ENCODE assay signal across 1 cellular context in genomic region chr5:163437011-163437308, GRCh38.
TF ChIP-seq lines count a peak whose summit lies in the region.

No MANE protein-coding gene starts in this region.

TF ChIP-seq in K562, 482 proteins besides CTCF, POLR2A, EP300 and RAD21 (continued from another document and continues in another):
- TF ChIP-seq ZNF318 (IDR thresholded peaks at IDR 0.05; ENCODE audit: borderline replicate concordance in 1 of 2, low read depth in 1 of 2): no peak
- TF ChIP-seq HNRNPUL1 (IDR thresholded peaks at IDR 0.05; ENCODE audit: low read length): no peak
- TF ChIP-seq USF2 (CRISPR knock-in tag; IDR thresholded peaks at IDR 0.05): no peak
- TF ChIP-seq NCOA4 (IDR thresholded peaks at IDR 0.05; ENCODE audit: partially characterized antibody): no peak
- TF ChIP-seq NR2C1 (IDR thresholded peaks at IDR 0.05): no peak
- peak; percentile 32; the same call in 1 of the 2 replicates for TF ChIP-seq NR2C1 (tag; IDR thresholded peaks at IDR 0.05)
- no peak for TF ChIP-seq ZNF445 (CRISPR knock-in tag; IDR thresholded peaks at IDR 0.05; ENCODE audit: low read depth)
- TF ChIP-seq ZNF778 (CRISPR knock-in tag; IDR thresholded peaks at IDR 0.05): no peak
- no peak for TF ChIP-seq MNT (conservative IDR thresholded peaks at IDR 0.05)
- TF ChIP-seq SIX5 (IDR thresholded peaks at IDR 0.05; ENCODE audit: borderline replicate concordance in 1 of 2, insufficient read depth in 1 of 2, low read depth in 1 of 2, low read length in 2 of 2): no peak
- peak; percentile 88 for TF ChIP-seq POLR2AphosphoS5 (IDR thresholded peaks at IDR 0.05; ENCODE audit: control insufficient read depth, insufficient read depth, low read depth, low read length)
- no peak for TF ChIP-seq ZBTB17 (CRISPR knock-in tag; IDR thresholded peaks at IDR 0.05)
- no peak for TF ChIP-seq ERF (CRISPR knock-in tag; IDR thresholded peaks at IDR 0.05)
- TF ChIP-seq PCBP2 (IDR thresholded peaks at IDR 0.05; ENCODE audit: low read depth, low read length, poor library complexity, severe bottlenecking): no peak
- TF ChIP-seq MCM3 (IDR thresholded peaks at IDR 0.05): no peak
- no peak for TF ChIP-seq SMC3 (conservative IDR thresholded peaks at IDR 0.05; ENCODE audit: insufficient read depth, low read depth, low read length)
- peak; percentile 65 for TF ChIP-seq NBN (IDR thresholded peaks at IDR 0.05; ENCODE audit: low read depth)
- TF ChIP-seq ZNF408 (CRISPR knock-in tag; IDR thresholded peaks at IDR 0.05; ENCODE audit: low read depth): no peak
- peak; percentile 91 for TF ChIP-seq SUPT5H (IDR thresholded peaks at IDR 0.05)
- no peak for TF ChIP-seq CREB3L1 (IDR thresholded peaks at IDR 0.05; ENCODE audit: borderline replicate concordance, low read depth)
- TF ChIP-seq EP400 (IDR thresholded peaks at IDR 0.05): no peak
- TF ChIP-seq ZNF740 (CRISPR knock-in tag; IDR thresholded peaks at IDR 0.05): no peak
- no peak for TF ChIP-seq ZNF740 (tag; IDR thresholded peaks at IDR 0.05)
- TF ChIP-seq ZNF668 (CRISPR knock-in tag; IDR thresholded peaks at IDR 0.05): peak; percentile 77; the same call in 1 of the 2 replicates
- no peak for TF ChIP-seq ADNP (tag; IDR thresholded peaks at IDR 0.05)
- no peak for TF ChIP-seq HCFC1 (IDR thresholded peaks at IDR 0.05; ENCODE audit: low read depth, low read length)
- TF ChIP-seq HNRNPK (IDR thresholded peaks at IDR 0.05; ENCODE audit: low read depth, low read length, poor library complexity, severe bottlenecking): no peak
- no peak for TF ChIP-seq ETV5 (CRISPR knock-in tag; IDR thresholded peaks at IDR 0.05; ENCODE audit: low read depth)
- TF ChIP-seq MTA2 (IDR thresholded peaks at IDR 0.05; ENCODE audit: low read depth): no peak
- TF ChIP-seq TAF15 (IDR thresholded peaks at IDR 0.05; ENCODE audit: low read depth, low read length): no peak
- TF ChIP-seq, protein P1, sequence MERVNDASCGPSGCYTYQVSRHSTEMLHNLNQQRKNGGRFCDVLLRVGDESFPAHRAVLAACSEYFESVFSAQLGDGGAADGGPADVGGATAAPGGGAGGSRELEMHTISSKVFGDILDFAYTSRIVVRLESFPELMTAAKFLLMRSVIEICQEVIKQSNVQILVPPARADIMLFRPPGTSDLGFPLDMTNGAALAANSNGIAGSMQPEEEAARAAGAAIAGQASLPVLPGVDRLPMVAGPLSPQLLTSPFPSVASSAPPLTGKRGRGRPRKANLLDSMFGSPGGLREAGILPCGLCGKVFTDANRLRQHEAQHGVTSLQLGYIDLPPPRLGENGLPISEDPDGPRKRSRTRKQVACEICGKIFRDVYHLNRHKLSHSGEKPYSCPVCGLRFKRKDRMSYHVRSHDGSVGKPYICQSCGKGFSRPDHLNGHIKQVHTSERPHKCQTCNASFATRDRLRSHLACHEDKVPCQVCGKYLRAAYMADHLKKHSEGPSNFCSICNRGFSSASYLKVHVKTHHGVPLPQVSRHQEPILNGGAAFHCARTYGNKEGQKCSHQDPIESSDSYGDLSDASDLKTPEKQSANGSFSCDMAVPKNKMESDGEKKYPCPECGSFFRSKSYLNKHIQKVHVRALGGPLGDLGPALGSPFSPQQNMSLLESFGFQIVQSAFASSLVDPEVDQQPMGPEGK (CRISPR knock-in tag; IDR thresholded peaks at IDR 0.05; ENCODE audit: borderline replicate concordance): no peak
- no peak for TF ChIP-seq PHB2 (IDR thresholded peaks at IDR 0.05; ENCODE audit: low read depth)
- TF ChIP-seq ZZZ3 (IDR thresholded peaks at IDR 0.05): no peak
